ENCODE assay signal across 17 cellular contexts in genomic region chr14:75697918-75698317, GRCh38. TPM values are rescaled to one million over a fixed set of nuclear protein-coding genes. Genes with fewer than 3 reads are reported as not detected.
DNase-seq lines count a peak whose midpoint lies in the region; ATAC-seq and TF ChIP-seq lines count a peak whose summit lies in the region.
"Had no signal": no experiment of that assay in that cellular context is flagged by ENCODE, and none has a peak within 500 bp of the region (broad histone marks: within the 10 kb centered on the region; RNA-seq: fewer than 3 reads in every experiment).

No MANE protein-coding gene starts in this region.

- H3K27ac Mint-ChIP-seq in nephron progenitor cell, result peak overlapping the region; percentile 50

- TF ChIP-seq POLR2A in tibial nerve (IDR thresholded peaks at IDR 0.05) (no peak), sigmoid colon (IDR thresholded peaks at IDR 0.05) (no peak)

- no peak for ATAC-seq in left ventricle myocardium superior
- ATAC-seq: HCT116 had no signal

- no peak overlapping the region for H3K4me3 Mint-ChIP-seq in nephron progenitor cell
- H3K4me3 Mint-ChIP-seq: CD4-positive, CD25-positive, alpha-beta regulatory T cell had no signal

- no peaks in the 10 kb centered on the region for H3K27me3 Mint-ChIP-seq in nephron progenitor cell (ENCODE audit: low read depth, poor library complexity)
- H3K27me3 Mint-ChIP-seq: CD4-positive, CD25-positive, alpha-beta regulatory T cell had no signal

- H3K9me3 Mint-ChIP-seq in nephron progenitor cell, result peaks cover 18% of the 10 kb centered on the region

- no peaks in the 10 kb centered on the region for H3K4me1 Mint-ChIP-seq in nephron progenitor cell

- H3K27me3 ChIP-seq in cardiac muscle cell (no peaks in the 10 kb centered on the region), layer of hippocampus (ENCODE audit: control insufficient read depth, insufficient read depth, low read length) (no peaks in the 10 kb centered on the region), tibial nerve (no peaks in the 10 kb centered on the region), sigmoid colon (no peaks in the 10 kb centered on the region)
- H3K27me3 ChIP-seq: BLaER1 treated with 17β-estradiol and CSF1 and Interleukin-3, amounts not matched to agents 10 nM and 100 nM had no signal

- no peak for TF ChIP-seq CTCF in cardiac muscle cell (IDR thresholded peaks at IDR 0.05; ENCODE audit: low read depth, low read length)
- TF ChIP-seq CTCF in nephron progenitor cell (IDR thresholded peaks at IDR 0.05), result no peak
- no peak for TF ChIP-seq CTCF in tibial nerve (IDR thresholded peaks at IDR 0.05)
- TF ChIP-seq CTCF in sigmoid colon (IDR thresholded peaks at IDR 0.05), result no peak

- TF ChIP-seq EP300 in tibial nerve (IDR thresholded peaks at IDR 0.05) (no peak), sigmoid colon (IDR thresholded peaks at IDR 0.05) (no peak)

- 51 to 62% methylated on average over 2 of the region's 2 CpGs for WGBS in tibial nerve, 2 donors
- WGBS in sigmoid colon, 2 donors, result 92 to 93% methylated on average over 2 of the region's 2 CpGs

- H3K4me1 ChIP-seq in cardiac muscle cell (ENCODE audit: low read depth) (peaks cover 10% of the 10 kb centered on the region), tibial nerve (peaks cover 0 to 34% (median 8%) of the 10 kb centered on the region in 4 donors), sigmoid colon (peaks cover 0 to 17% (median 12%) of the 10 kb centered on the region in 4 donors)

- H3K9me3 ChIP-seq in cardiac muscle cell (ENCODE audit: low read depth) (no peaks in the 10 kb centered on the region), tibial nerve (no peaks in the 10 kb centered on the region), sigmoid colon (peaks cover 0 to 2% (median 0%) of the 10 kb centered on the region in 4 donors)

- H3K27ac ChIP-seq in cardiac muscle cell (peak overlapping the region; percentile 47), layer of hippocampus (ENCODE audit: low read depth, low read length) (peak overlapping the region; percentile 33), tibial nerve (peak overlapping the region in 3 of 4 donors; percentile 34 to 74 (median 38)), sigmoid colon (no peak overlapping the region)
- H3K27ac ChIP-seq: 22Rv1; BLaER1 treated with 17β-estradiol and CSF1 and Interleukin-3, amounts not matched to agents 10 nM and 100 nM; GM23248; HL-60 had no signal

- no peak overlapping the region for H3K4me3 ChIP-seq in cardiac muscle cell
- H3K4me3 ChIP-seq in tibial nerve, result no peak overlapping the region
- no peak overlapping the region for H3K4me3 ChIP-seq in sigmoid colon
- H3K4me3 ChIP-seq: BLaER1 treated with 17β-estradiol and CSF1 and Interleukin-3, amounts not matched to agents 10 nM and 100 nM; GM23248 had no signal

- H3K36me3 Mint-ChIP-seq in nephron progenitor cell (ENCODE audit: low read depth), result peaks cover 88% of the 10 kb centered on the region

- DNase-seq in cardiac muscle cell (ENCODE audit: low read depth in 1 of 2, low spot score in 1 of 2), result peak in 1 of 2 donors; percentile 48
- DNase-seq in left ventricle myocardium superior, result no peak
- no peak for DNase-seq in nephron progenitor cell
- DNase-seq in tibial nerve (ENCODE audit: low spot score in 2 of 2), result no peak
- DNase-seq in stimulated activated naive CD4-positive, alpha-beta T cell (lab: John Stamatoyannopoulos, UW), result no peak
- DNase-seq in islet precursor cell, result no peak
- no peak for DNase-seq in sigmoid colon
- DNase-seq: AML-193; CD4-positive, CD25-positive, alpha-beta regulatory T cell; DMS53; GF-D8; GM23248 had no signal

- intact Hi-C loops in left ventricle myocardium superior (cut with micrococcal nuclease) (no loop called here), sigmoid colon (cut with DNase I) (no loop called here)

- peaks cover 10% of the 10 kb centered on the region for H3K36me3 ChIP-seq in cardiac muscle cell
- H3K36me3 ChIP-seq in tibial nerve, result peaks cover 0 to 78% (median 3%) of the 10 kb centered on the region in 3 donors
- peaks cover 0 to 37% (median 2%) of the 10 kb centered on the region in 4 donors for H3K36me3 ChIP-seq in sigmoid colon

RNA-seq across cellular contexts. Expression of gene TTLL5, which starts 36.9 kb away (rescaled TPM):
- total RNA-seq in cardiac muscle cell (23.5 and 28.4 TPM in 2 replicates), left ventricle myocardium superior (15.8 TPM), tibial nerve (10 to 100 TPM; 36.3 to 61.8 (median 36.7) TPM), sigmoid colon (10 to 100 TPM; 17.9 to 36.6 (median 22.1) TPM)
- polyA plus RNA-seq in cardiac muscle cell (22.5 and 24.1 TPM in 2 replicates), sigmoid colon (10 to 100 TPM in 2 of 3 donors, 1 to 10 TPM in 1; 4.8 to 12.5 (median 10.4) TPM)

RNA-seq across cellular contexts. Expression of gene ERG28, which starts 37.2 kb away (rescaled TPM):
- 12.7 and 18.1 TPM in 2 replicates for total RNA-seq in cardiac muscle cell
- polyA plus RNA-seq in cardiac muscle cell, result 33.6 and 60.7 TPM in 2 replicates
- 6.2 TPM for total RNA-seq in left ventricle myocardium superior
- 1 to 10 TPM; 4.5 to 7.6 (median 5.1) TPM for total RNA-seq in tibial nerve
- 1 to 10 TPM; 5.0 to 8.9 (median 7.3) TPM for total RNA-seq in sigmoid colon
- 10 to 100 TPM; 10.2 to 25.3 (median 11.3) TPM for polyA plus RNA-seq in sigmoid colon

Comparison
In these comparisons a context has a peak if more than half of its experiments do, and no peak if none do; other contexts are left out.
1. H3K27ac ChIP-seq: peak in cardiac muscle cell (single experiment), layer of hippocampus (single experiment) and tibial nerve (3 of 4); none in sigmoid colon (0 of 4).